ENCODE assay signal across 1 cellular context in genomic region chr5:172886974-172887491, GRCh38.
TF ChIP-seq lines count a peak whose summit lies in the region.

No MANE protein-coding gene starts in this region.

TF ChIP-seq in GM23338, 12 proteins besides CTCF, POLR2A, EP300 and RAD21 (continued from another document):
- TF ChIP-seq ZNF462 (CRISPR knock-in tag; IDR thresholded peaks at IDR 0.05) (no peak), EZH2 (IDR thresholded peaks at IDR 0.05; ENCODE audit: low read depth, unreplicated experiment) (no peak), STAT1 (IDR thresholded peaks at IDR 0.05; ENCODE audit: unreplicated experiment) (no peak), JUNB (IDR thresholded peaks at IDR 0.05; ENCODE audit: unreplicated experiment) (no peak), CREB1 (CRISPR knock-in tag; IDR thresholded peaks at IDR 0.05; ENCODE audit: low read depth) (no peak), ZNF331 (CRISPR knock-in tag; IDR thresholded peaks at IDR 0.05; ENCODE audit: low read depth) (no peak), ETS1 (IDR thresholded peaks at IDR 0.05) (no peak), EZH2phosphoT487 (IDR thresholded peaks at IDR 0.05; ENCODE audit: unreplicated experiment) (no peak), NANOG (IDR thresholded peaks at IDR 0.05; ENCODE audit: borderline replicate concordance) (no peak), POLR2AphosphoS5 (IDR thresholded peaks at IDR 0.05; ENCODE audit: low read depth) (no peak), ZNF114 (CRISPR knock-in tag; IDR thresholded peaks at IDR 0.05) (no peak)
